2 cellular contexts compared by ENCODE assay signal in genomic region chr16:55498101-55498500, GRCh38.
TF ChIP-seq lines count a peak whose summit lies in the region.

No MANE protein-coding gene starts in this region.

TF ChIP-seq in endothelial cell of umbilical vein, 7 proteins besides CTCF, POLR2A, EP300 and RAD21:
- TF ChIP-seq JUN (IDR thresholded peaks at IDR 0.05; ENCODE audit: borderline replicate concordance, insufficient read depth, insufficient read length, low read depth) (no peak), EZH2 (IDR thresholded peaks at IDR 0.05; ENCODE audit: borderline replicate concordance, low read depth, low read length, severe bottlenecking) (no peak), MYC (IDR thresholded peaks at IDR 0.05; ENCODE audit: low read depth, low read length) (no peak), MAX (IDR thresholded peaks at IDR 0.05; ENCODE audit: insufficient read depth, insufficient read length) (no peak), POLR2AphosphoS5 (IDR thresholded peaks at IDR 0.05; ENCODE audit: insufficient read depth, low read depth, low read length) (no peak)

TF ChIP-seq in HepG2, 621 proteins besides CTCF, POLR2A, EP300 and RAD21:
- TF ChIP-seq SP5 (CRISPR knock-in tag; IDR thresholded peaks at IDR 0.05; ENCODE audit: borderline replicate concordance, low read depth) (no peak), ZNF235 (CRISPR knock-in tag; IDR thresholded peaks at IDR 0.05; ENCODE audit: borderline replicate concordance) (no peak), ZNF816 (CRISPR knock-in tag; IDR thresholded peaks at IDR 0.05; ENCODE audit: borderline replicate concordance) (no peak), GFI1 (CRISPR knock-in tag; IDR thresholded peaks at IDR 0.05; ENCODE audit: borderline replicate concordance) (no peak), ZNF513 (CRISPR knock-in tag; conservative IDR thresholded peaks at IDR 0.05) (no peak), ARNTL (CRISPR knock-in tag; IDR thresholded peaks at IDR 0.05) (no peak), HNF1A (IDR thresholded peaks at IDR 0.05; ENCODE audit: low read depth) (no peak), HNF1A (CRISPR knock-in tag; IDR thresholded peaks at IDR 0.05; ENCODE audit: borderline replicate concordance) (no peak), RNF2 (conservative IDR thresholded peaks at IDR 0.05; ENCODE audit: low read depth) (no peak), MXD1 (CRISPR knock-in tag; IDR thresholded peaks at IDR 0.05) (no peak), ZNF251 (CRISPR knock-in tag; IDR thresholded peaks at IDR 0.05) (no peak), MAX (IDR thresholded peaks at IDR 0.05) (no peak)
